Comparison of ENCODE assay signal across 1 cellular context in the genomic region with DNA sequence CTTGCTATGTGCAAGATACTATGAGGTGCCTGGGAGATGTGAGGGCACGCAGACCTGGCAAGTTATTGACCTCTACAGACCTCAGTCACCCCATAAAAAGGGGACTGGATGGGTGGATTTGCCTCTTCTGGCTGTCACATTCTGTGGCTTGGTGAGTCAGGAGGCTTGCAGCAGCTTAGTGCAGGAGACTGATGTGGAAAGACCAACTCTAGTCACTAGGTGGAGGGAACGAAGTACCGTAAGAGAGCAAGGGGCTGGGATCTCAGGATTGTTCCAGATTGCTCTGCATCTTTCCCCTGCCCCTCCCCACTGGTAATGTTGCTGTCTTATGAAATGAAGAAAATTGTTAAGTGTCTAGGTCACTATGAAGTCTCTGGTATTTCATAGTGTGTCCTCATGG.
A peak's percentile ranks its signal among the peaks of the same experiment; 100 is the strongest.
TF ChIP-seq lines count a peak whose summit lies in the region.

No MANE protein-coding gene starts in this region.

TF ChIP-seq in K562, 482 proteins besides CTCF, POLR2A, EP300 and RAD21 (continued from another document and continues in another):
- TF ChIP-seq, protein P1, sequence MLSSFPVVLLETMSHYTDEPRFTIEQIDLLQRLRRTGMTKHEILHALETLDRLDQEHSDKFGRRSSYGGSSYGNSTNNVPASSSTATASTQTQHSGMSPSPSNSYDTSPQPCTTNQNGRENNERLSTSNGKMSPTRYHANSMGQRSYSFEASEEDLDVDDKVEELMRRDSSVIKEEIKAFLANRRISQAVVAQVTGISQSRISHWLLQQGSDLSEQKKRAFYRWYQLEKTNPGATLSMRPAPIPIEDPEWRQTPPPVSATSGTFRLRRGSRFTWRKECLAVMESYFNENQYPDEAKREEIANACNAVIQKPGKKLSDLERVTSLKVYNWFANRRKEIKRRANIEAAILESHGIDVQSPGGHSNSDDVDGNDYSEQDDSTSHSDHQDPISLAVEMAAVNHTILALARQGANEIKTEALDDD (IDR thresholded peaks at IDR 0.05) = peak; percentile 72
- TF ChIP-seq, protein P2, sequence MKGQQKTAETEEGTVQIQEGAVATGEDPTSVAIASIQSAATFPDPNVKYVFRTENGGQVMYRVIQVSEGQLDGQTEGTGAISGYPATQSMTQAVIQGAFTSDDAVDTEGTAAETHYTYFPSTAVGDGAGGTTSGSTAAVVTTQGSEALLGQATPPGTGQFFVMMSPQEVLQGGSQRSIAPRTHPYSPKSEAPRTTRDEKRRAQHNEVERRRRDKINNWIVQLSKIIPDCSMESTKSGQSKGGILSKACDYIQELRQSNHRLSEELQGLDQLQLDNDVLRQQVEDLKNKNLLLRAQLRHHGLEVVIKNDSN (CRISPR knock-in tag; IDR thresholded peaks at IDR 0.05) = no peak
- TF ChIP-seq TFAP4 (CRISPR knock-in tag; IDR thresholded peaks at IDR 0.05; ENCODE audit: borderline replicate concordance) (0 out of 2 replicates have a peak, but pooled peaks have one; percentile 21), STAG1 (CRISPR knock-in tag; IDR thresholded peaks at IDR 0.05; ENCODE audit: borderline replicate concordance) (no peak), ZNF75A (CRISPR knock-in tag; IDR thresholded peaks at IDR 0.05) (no peak), AFF4 (CRISPR knock-in tag; IDR thresholded peaks at IDR 0.05) (0 out of 2 replicates have a peak, but pooled peaks have one; percentile 54), POU5F1 (IDR thresholded peaks at IDR 0.05; ENCODE audit: borderline replicate concordance, low read depth, low read length, partially characterized antibody) (no peak), NR2C1 (IDR thresholded peaks at IDR 0.05) (no peak), NR2C1 (tag; IDR thresholded peaks at IDR 0.05) (no peak), MEF2A (IDR thresholded peaks at IDR 0.05; ENCODE audit: control insufficient read depth, low read depth, low read length) (no peak), POLR3A (IDR thresholded peaks at IDR 0.05; ENCODE audit: borderline replicate concordance, extremely low read depth, insufficient read depth, insufficient read length) (no peak), CCNT2 (IDR thresholded peaks at IDR 0.05; ENCODE audit: borderline replicate concordance, extremely low read depth, insufficient read length, low read depth, low read length) (no peak), OTX1 (CRISPR knock-in tag; IDR thresholded peaks at IDR 0.05) (no peak), ZNF57 (CRISPR knock-in tag; IDR thresholded peaks at IDR 0.05) (no peak), CREB1 (IDR thresholded peaks at IDR 0.05) (no peak), CREB1 (CRISPR knock-in tag; IDR thresholded peaks at IDR 0.05) (0 out of 2 replicates have a peak, but pooled peaks have one; percentile 25), ARHGAP35 (IDR thresholded peaks at IDR 0.05; ENCODE audit: partially characterized antibody) (no peak), ZNF121 (CRISPR knock-in tag; conservative IDR thresholded peaks at IDR 0.05) (no peak), BRCA1 (IDR thresholded peaks at IDR 0.05) (no peak), BRCA1 (CRISPR knock-in tag; IDR thresholded peaks at IDR 0.05) (peak; percentile 58; the same call in 1 of the 2 replicates), KAT8 (IDR thresholded peaks at IDR 0.05; ENCODE audit: low read depth) (no peak), FOXJ2 (tag; IDR thresholded peaks at IDR 0.05) (no peak), FOSL1 (tag; conservative IDR thresholded peaks at IDR 0.05) (0 out of 2 replicates have a peak, but pooled peaks have one; percentile 44), HOMEZ (CRISPR knock-in tag; IDR thresholded peaks at IDR 0.05) (no peak), MECOM (CRISPR knock-in tag; IDR thresholded peaks at IDR 0.05) (no peak), HINFP (tag; conservative IDR thresholded peaks at IDR 0.05; ENCODE audit: low read depth) (no peak), ZBTB2 (IDR thresholded peaks at IDR 0.05) (no peak), ATF7 (IDR thresholded peaks at IDR 0.05) (no peak)
- TF ChIP-seq, protein P3, sequence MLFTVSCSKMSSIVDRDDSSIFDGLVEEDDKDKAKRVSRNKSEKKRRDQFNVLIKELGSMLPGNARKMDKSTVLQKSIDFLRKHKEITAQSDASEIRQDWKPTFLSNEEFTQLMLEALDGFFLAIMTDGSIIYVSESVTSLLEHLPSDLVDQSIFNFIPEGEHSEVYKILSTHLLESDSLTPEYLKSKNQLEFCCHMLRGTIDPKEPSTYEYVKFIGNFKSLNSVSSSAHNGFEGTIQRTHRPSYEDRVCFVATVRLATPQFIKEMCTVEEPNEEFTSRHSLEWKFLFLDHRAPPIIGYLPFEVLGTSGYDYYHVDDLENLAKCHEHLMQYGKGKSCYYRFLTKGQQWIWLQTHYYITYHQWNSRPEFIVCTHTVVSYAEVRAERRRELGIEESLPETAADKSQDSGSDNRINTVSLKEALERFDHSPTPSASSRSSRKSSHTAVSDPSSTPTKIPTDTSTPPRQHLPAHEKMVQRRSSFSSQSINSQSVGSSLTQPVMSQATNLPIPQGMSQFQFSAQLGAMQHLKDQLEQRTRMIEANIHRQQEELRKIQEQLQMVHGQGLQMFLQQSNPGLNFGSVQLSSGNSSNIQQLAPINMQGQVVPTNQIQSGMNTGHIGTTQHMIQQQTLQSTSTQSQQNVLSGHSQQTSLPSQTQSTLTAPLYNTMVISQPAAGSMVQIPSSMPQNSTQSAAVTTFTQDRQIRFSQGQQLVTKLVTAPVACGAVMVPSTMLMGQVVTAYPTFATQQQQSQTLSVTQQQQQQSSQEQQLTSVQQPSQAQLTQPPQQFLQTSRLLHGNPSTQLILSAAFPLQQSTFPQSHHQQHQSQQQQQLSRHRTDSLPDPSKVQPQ (CRISPR knock-in tag; IDR thresholded peaks at IDR 0.05; ENCODE audit: borderline replicate concordance) = no peak
- TF ChIP-seq, protein P4, sequence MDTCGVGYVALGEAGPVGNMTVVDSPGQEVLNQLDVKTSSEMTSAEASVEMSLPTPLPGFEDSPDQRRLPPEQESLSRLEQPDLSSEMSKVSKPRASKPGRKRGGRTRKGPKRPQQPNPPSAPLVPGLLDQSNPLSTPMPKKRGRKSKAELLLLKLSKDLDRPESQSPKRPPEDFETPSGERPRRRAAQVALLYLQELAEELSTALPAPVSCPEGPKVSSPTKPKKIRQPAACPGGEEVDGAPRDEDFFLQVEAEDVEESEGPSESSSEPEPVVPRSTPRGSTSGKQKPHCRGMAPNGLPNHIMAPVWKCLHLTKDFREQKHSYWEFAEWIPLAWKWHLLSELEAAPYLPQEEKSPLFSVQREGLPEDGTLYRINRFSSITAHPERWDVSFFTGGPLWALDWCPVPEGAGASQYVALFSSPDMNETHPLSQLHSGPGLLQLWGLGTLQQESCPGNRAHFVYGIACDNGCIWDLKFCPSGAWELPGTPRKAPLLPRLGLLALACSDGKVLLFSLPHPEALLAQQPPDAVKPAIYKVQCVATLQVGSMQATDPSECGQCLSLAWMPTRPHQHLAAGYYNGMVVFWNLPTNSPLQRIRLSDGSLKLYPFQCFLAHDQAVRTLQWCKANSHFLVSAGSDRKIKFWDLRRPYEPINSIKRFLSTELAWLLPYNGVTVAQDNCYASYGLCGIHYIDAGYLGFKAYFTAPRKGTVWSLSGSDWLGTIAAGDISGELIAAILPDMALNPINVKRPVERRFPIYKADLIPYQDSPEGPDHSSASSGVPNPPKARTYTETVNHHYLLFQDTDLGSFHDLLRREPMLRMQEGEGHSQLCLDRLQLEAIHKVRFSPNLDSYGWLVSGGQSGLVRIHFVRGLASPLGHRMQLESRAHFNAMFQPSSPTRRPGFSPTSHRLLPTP (IDR thresholded peaks at IDR 0.05; ENCODE audit: borderline replicate concordance, extremely low read depth, insufficient read length) = no peak
- TF ChIP-seq, protein P5, sequence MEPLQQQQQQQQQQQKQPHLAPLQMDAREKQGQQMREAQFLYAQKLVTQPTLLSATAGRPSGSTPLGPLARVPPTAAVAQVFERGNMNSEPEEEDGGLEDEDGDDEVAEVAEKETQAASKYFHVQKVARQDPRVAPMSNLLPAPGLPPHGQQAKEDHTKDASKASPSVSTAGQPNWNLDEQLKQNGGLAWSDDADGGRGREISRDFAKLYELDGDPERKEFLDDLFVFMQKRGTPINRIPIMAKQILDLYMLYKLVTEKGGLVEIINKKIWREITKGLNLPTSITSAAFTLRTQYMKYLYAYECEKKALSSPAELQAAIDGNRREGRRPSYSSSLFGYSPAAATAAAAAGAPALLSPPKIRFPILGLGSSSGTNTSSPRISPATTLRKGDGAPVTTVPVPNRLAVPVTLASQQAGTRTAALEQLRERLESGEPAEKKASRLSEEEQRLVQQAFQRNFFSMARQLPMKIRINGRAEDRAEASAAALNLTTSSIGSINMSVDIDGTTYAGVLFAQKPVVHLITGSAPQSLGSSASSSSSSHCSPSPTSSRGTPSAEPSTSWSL (CRISPR knock-in tag; IDR thresholded peaks at IDR 0.05; ENCODE audit: borderline replicate concordance) = no peak
- TF ChIP-seq, protein P6, sequence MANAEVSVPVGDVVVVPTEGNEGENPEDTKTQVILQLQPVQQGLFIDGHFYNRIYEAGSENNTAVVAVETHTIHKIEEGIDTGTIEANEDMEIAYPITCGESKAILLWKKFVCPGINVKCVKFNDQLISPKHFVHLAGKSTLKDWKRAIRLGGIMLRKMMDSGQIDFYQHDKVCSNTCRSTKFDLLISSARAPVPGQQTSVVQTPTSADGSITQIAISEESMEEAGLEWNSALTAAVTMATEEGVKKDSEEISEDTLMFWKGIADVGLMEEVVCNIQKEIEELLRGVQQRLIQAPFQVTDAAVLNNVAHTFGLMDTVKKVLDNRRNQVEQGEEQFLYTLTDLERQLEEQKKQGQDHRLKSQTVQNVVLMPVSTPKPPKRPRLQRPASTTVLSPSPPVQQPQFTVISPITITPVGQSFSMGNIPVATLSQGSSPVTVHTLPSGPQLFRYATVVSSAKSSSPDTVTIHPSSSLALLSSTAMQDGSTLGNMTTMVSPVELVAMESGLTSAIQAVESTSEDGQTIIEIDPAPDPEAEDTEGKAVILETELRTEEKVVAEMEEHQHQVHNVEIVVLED (CRISPR knock-in tag; IDR thresholded peaks at IDR 0.05) = no peak
- TF ChIP-seq, protein P7, sequence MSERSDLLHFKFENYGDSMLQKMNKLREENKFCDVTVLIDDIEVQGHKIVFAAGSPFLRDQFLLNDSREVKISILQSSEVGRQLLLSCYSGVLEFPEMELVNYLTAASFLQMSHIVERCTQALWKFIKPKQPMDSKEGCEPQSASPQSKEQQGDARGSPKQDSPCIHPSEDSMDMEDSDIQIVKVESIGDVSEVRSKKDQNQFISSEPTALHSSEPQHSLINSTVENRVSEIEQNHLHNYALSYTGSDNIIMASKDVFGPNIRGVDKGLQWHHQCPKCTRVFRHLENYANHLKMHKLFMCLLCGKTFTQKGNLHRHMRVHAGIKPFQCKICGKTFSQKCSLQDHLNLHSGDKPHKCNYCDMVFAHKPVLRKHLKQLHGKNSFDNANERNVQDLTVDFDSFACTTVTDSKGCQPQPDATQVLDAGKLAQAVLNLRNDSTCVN (CRISPR knock-in tag; IDR thresholded peaks at IDR 0.05) = no peak
